ENCODE assay signal across 10 cellular contexts in the genomic region with DNA sequence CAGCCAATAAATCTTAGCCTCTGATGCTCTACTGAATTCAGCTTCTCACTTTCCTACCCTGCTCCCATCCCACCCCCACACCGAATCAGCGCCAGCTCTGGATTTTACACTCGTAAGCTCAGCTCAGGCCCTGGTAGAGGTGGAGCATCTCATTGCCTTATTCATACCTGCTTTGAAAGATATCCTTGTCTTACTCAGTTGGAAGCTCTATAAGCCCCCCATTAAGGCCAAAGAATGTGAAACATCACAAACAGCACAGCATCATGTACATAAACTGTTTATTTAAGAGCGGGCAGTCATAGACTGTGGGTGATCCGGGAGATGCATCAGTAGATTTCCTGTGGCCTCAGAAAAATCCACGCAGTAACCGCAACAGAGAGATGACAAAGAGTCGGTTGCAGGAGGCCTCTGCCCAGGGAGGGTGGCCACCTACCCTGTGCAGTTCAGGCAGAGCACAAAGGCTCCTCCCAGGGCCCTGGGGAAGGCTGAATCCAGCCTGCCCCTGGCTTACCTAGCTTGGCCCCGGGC. TPM values are rescaled to one million over a fixed set of nuclear protein-coding genes. Genes with fewer than 3 reads are reported as not detected.
A peak's percentile ranks its signal among the peaks of the same experiment; 100 is the strongest.
DNase-seq lines count a peak whose midpoint lies in the region; ATAC-seq, FAIRE-seq and TF ChIP-seq lines count a peak whose summit lies in the region.
"Had no signal": no experiment of that assay in that cellular context is flagged by ENCODE, and none has a peak within 500 bp of the region (broad histone marks: within the 10 kb centered on the region; RNA-seq: fewer than 3 reads in every experiment).

No MANE protein-coding gene starts in this region.

- H3K4me1 ChIP-seq in breast epithelium (no peaks in the 10 kb centered on the region), gastroesophageal sphincter (peaks cover 0 to 40% (median 0%) of the 10 kb centered on the region in 3 donors)

- BruUV-seq in MCF 10A (replicated peaks; lab: Mats Ljungman, UMichigan) = TSS peak; percentile 79

- no peak for DNase-seq in MCF 10A (ENCODE audit: unreplicated experiment)
- no peak for DNase-seq in breast epithelium (ENCODE audit: low spot score in 2 of 2)
- peak; percentile 64 for DNase-seq in activated CD4-positive, alpha-beta memory T cell treated with anti-CD3 and anti-CD28 coated beads for 36 hours
- peak; percentile 20 for DNase-seq in urothelium cell line (ENCODE audit: low spot score)
- no peak for DNase-seq in NCI-H1436 (lab: John Stamatoyannopoulos, UW)
- no peak for DNase-seq in glutamatergic neuron
- DNase-seq in GM03348 (ENCODE audit: low spot score) = no peak
- DNase-seq: dermis blood vessel endothelial cell, DMS79 had no signal

- H3K9me3 ChIP-seq in breast epithelium (no peaks in the 10 kb centered on the region), gastroesophageal sphincter (no peaks in the 10 kb centered on the region)

- no peak overlapping the region for H3K4me3 Mint-ChIP-seq in MCF 10A (ENCODE audit: unreplicated experiment)
- peak overlapping the region; percentile 69 for H3K4me3 Mint-ChIP-seq in activated CD4-positive, alpha-beta memory T cell treated with anti-CD3 and anti-CD28 coated beads for 36 hours
- H3K4me3 Mint-ChIP-seq in glutamatergic neuron (ENCODE audit: unreplicated experiment) = no peak overlapping the region

- no peaks in the 10 kb centered on the region for H3K36me3 ChIP-seq in breast epithelium
- no peaks in the 10 kb centered on the region for H3K36me3 ChIP-seq in gastroesophageal sphincter

- 38 to 51% methylated on average over 4 to 7 of the region's 9 CpGs for WGBS in gastroesophageal sphincter (ENCODE audit: low coverage in 1 of 2), 2 donors

- TF ChIP-seq CTCF in MCF 10A (IDR thresholded peaks at IDR 0.05; ENCODE audit: unreplicated experiment) = no peak
- no peak for TF ChIP-seq CTCF in breast epithelium (IDR thresholded peaks at IDR 0.05)
- no peak for TF ChIP-seq CTCF in gastroesophageal sphincter (IDR thresholded peaks at IDR 0.05)
- no peak for TF ChIP-seq CTCF in glutamatergic neuron (IDR thresholded peaks at IDR 0.05; ENCODE audit: partially characterized antibody, unreplicated experiment)

- H3K27me3 ChIP-seq in breast epithelium = no peaks in the 10 kb centered on the region
- H3K27me3 ChIP-seq in gastroesophageal sphincter = no peaks in the 10 kb centered on the region

- ATAC-seq in gastroesophageal sphincter = no peak

- no peak for TF ChIP-seq EP300 in gastroesophageal sphincter (IDR thresholded peaks at IDR 0.05)

- H3K27ac Mint-ChIP-seq in MCF 10A (ENCODE audit: low read depth, unreplicated experiment) = peak overlapping the region; percentile 97
- peak overlapping the region; percentile 90 for H3K27ac Mint-ChIP-seq in activated CD4-positive, alpha-beta memory T cell treated with anti-CD3 and anti-CD28 coated beads for 36 hours
- no peak overlapping the region for H3K27ac Mint-ChIP-seq in glutamatergic neuron (ENCODE audit: unreplicated experiment)

- no peaks in the 10 kb centered on the region for H3K36me3 Mint-ChIP-seq in MCF 10A (ENCODE audit: insufficient read depth, unreplicated experiment)
- peaks cover 10% of the 10 kb centered on the region for H3K36me3 Mint-ChIP-seq in activated CD4-positive, alpha-beta memory T cell treated with anti-CD3 and anti-CD28 coated beads for 36 hours
- peaks cover 11% of the 10 kb centered on the region for H3K36me3 Mint-ChIP-seq in glutamatergic neuron (ENCODE audit: unreplicated experiment)

- no peak for FAIRE-seq in urothelium cell line (lab: Jason Lieb, UNC)

- H3K27me3 Mint-ChIP-seq in MCF 10A (ENCODE audit: insufficient read depth, unreplicated experiment) = no peaks in the 10 kb centered on the region
- peaks cover 9% of the 10 kb centered on the region for H3K27me3 Mint-ChIP-seq in activated CD4-positive, alpha-beta memory T cell treated with anti-CD3 and anti-CD28 coated beads for 36 hours
- peaks cover 2% of the 10 kb centered on the region for H3K27me3 Mint-ChIP-seq in glutamatergic neuron (ENCODE audit: unreplicated experiment)

- H3K4me3 ChIP-seq in breast epithelium (no peak overlapping the region), gastroesophageal sphincter (no peak overlapping the region)

- intact Hi-C loops in MCF 10A (cut with micrococcal nuclease) (no loop called here), breast epithelium (cut with DNase I; ENCODE audit: low total_unique reads) (no loop called here)
- intact Hi-C loops in activated CD4-positive, alpha-beta memory T cell treated with anti-CD3 and anti-CD28 coated beads for 36 hours (cut with micrococcal nuclease) = loop anchor here (2.0 to 10.0 kb wide), 5 partner anchors 123 to 1402 kb away; a partner anchor contains a TSS

- TF ChIP-seq POLR2A in breast epithelium (IDR thresholded peaks at IDR 0.05) (no peak), gastroesophageal sphincter (IDR thresholded peaks at IDR 0.05) (no peak)

- peaks cover 5% of the 10 kb centered on the region for H3K9me3 Mint-ChIP-seq in MCF 10A (ENCODE audit: unreplicated experiment)
- peaks cover 11% of the 10 kb centered on the region for H3K9me3 Mint-ChIP-seq in activated CD4-positive, alpha-beta memory T cell treated with anti-CD3 and anti-CD28 coated beads for 36 hours
- H3K9me3 Mint-ChIP-seq in glutamatergic neuron (ENCODE audit: unreplicated experiment) = peaks cover 4% of the 10 kb centered on the region

- CTCF ChIA-PET in MCF 10A (lab: Yijun Ruan, JAX) = interaction anchor here (0.6 to 2.2 kb wide), 6 partner anchors 9 to 264 kb away, joined by 3 to 5 read pairs (median 4); no protein-coding TSS in a partner anchor
- CTCF ChIA-PET in activated CD4-positive, alpha-beta memory T cell treated with anti-CD3 and anti-CD28 coated beads for 36 hours (lab: Charles Lee) = interaction anchor here (0.6 to 4.2 kb wide), 4 partner anchors 14 to 217 kb away, joined by 3 to 22 read pairs (median 6); a partner anchor contains a TSS

- no peak overlapping the region for H3K27ac ChIP-seq in breast epithelium
- H3K27ac ChIP-seq in gastroesophageal sphincter = peak overlapping the region in 3 of 4 donors; percentile 10 to 62 (median 36)

- H3K4me1 Mint-ChIP-seq in MCF 10A (ENCODE audit: insufficient read depth, unreplicated experiment) = peaks cover 32% of the 10 kb centered on the region
- H3K4me1 Mint-ChIP-seq in activated CD4-positive, alpha-beta memory T cell treated with anti-CD3 and anti-CD28 coated beads for 36 hours (ENCODE audit: low read depth) = peaks cover 64% of the 10 kb centered on the region
- peaks cover 5% of the 10 kb centered on the region for H3K4me1 Mint-ChIP-seq in glutamatergic neuron (ENCODE audit: low read depth, unreplicated experiment)

- POLR2A ChIA-PET in MCF 10A (lab: Yijun Ruan, JAX) = interaction anchor here (0.6 to 8.5 kb wide), 8 partner anchors 11 to 582 kb away, joined by 3 to 110 read pairs (median 10); a partner anchor contains a TSS
- POLR2A ChIA-PET in activated CD4-positive, alpha-beta memory T cell treated with anti-CD3 and anti-CD28 coated beads for 36 hours (lab: Charles Lee) = interaction anchor here (1.2 to 4.5 kb wide), 7 partner anchors 9 to 414 kb away, joined by 3 to 31 read pairs (median 5); a partner anchor contains a TSS

RNA-seq across cellular contexts. Expression of a gene that starts 36.4 kb away (rescaled TPM):
- total RNA-seq in MCF 10A (2022) (109 and 126 TPM in 2 replicates), breast epithelium (10 to 100 TPM; 48.0 to 60.0 (median 57.5) TPM), gastroesophageal sphincter (100 to 1,000 TPM in 1 of 4 donors, 10 to 100 TPM in 3; 50.9 to 169 (median 63.5) TPM), glutamatergic neuron (ENCODE audit: unreplicated experiment) (16.2 TPM)
- 10 to 100 TPM; 22.1 to 25.0 TPM for total RNA-seq in activated CD4-positive, alpha-beta memory T cell treated with anti-CD3 and anti-CD28 coated beads for 36 hours

Comparison
In these comparisons a context has a peak if more than half of its experiments do, and no peak if none do; other contexts are left out.
1. DNase-seq: peak in activated CD4-positive, alpha-beta memory T cell treated with anti-CD3 and anti-CD28 coated beads for 36 hours (single experiment) and urothelium cell line (single experiment); none in MCF 10A (single experiment), breast epithelium (0 of 2), NCI-H1436 (single experiment), glutamatergic neuron (single experiment) and GM03348 (single experiment).
2. H3K27ac ChIP-seq: peak in gastroesophageal sphincter (3 of 4); none in breast epithelium (0 of 2).